ENCODE assay signal across 1 cellular context in genomic region chr4:173182403-173182802, GRCh38.
TF ChIP-seq lines count a peak whose summit lies in the region.

No MANE protein-coding gene starts in this region.

TF ChIP-seq in WTC11, 78 proteins besides CTCF, POLR2A, EP300 and RAD21 (continued from another document):
- TF ChIP-seq, protein P1, sequence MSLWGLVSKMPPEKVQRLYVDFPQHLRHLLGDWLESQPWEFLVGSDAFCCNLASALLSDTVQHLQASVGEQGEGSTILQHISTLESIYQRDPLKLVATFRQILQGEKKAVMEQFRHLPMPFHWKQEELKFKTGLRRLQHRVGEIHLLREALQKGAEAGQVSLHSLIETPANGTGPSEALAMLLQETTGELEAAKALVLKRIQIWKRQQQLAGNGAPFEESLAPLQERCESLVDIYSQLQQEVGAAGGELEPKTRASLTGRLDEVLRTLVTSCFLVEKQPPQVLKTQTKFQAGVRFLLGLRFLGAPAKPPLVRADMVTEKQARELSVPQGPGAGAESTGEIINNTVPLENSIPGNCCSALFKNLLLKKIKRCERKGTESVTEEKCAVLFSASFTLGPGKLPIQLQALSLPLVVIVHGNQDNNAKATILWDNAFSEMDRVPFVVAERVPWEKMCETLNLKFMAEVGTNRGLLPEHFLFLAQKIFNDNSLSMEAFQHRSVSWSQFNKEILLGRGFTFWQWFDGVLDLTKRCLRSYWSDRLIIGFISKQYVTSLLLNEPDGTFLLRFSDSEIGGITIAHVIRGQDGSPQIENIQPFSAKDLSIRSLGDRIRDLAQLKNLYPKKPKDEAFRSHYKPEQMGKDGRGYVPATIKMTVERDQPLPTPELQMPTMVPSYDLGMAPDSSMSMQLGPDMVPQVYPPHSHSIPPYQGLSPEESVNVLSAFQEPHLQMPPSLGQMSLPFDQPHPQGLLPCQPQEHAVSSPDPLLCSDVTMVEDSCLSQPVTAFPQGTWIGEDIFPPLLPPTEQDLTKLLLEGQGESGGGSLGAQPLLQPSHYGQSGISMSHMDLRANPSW (CRISPR knock-in tag; conservative IDR thresholded peaks at IDR 0.05; ENCODE audit: low read depth), result no peak
- no peak for TF ChIP-seq SP1 (CRISPR knock-in tag; conservative IDR thresholded peaks at IDR 0.05)
- TF ChIP-seq, protein P2, sequence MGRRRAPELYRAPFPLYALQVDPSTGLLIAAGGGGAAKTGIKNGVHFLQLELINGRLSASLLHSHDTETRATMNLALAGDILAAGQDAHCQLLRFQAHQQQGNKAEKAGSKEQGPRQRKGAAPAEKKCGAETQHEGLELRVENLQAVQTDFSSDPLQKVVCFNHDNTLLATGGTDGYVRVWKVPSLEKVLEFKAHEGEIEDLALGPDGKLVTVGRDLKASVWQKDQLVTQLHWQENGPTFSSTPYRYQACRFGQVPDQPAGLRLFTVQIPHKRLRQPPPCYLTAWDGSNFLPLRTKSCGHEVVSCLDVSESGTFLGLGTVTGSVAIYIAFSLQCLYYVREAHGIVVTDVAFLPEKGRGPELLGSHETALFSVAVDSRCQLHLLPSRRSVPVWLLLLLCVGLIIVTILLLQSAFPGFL (CRISPR knock-in tag; IDR thresholded peaks at IDR 0.05; ENCODE audit: borderline replicate concordance), result no peak
TF ChIP-seq in WTC11: peak in this region for 0.
